Comparison of ENCODE assay signal across 9 cellular contexts in the genomic region with DNA sequence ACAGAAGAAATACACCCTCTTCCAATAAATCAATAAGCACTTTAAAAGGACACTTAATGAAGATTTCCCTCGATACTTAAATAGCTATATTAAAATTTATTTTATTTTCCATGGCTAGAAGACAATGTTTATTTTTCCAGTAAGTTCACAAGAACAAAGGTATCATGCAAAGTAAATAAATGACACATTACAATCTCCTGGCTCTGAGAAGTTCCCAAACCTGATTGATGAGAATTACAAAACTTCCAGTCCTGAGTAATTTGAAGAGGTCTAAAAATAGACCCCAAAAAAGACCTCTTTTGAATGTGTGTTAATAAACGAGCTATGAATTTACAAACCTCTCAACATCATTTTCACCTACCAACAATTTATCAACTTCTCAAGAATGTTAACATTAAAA. TPM values are rescaled to one million over a fixed set of nuclear protein-coding genes. Genes with fewer than 3 reads are reported as not detected.
A peak's percentile ranks its signal among the peaks of the same experiment; 100 is the strongest.
DNase-seq lines count a peak whose midpoint lies in the region; FAIRE-seq and TF ChIP-seq lines count a peak whose summit lies in the region.
"Had no signal": no experiment of that assay in that cellular context is flagged by ENCODE, and none has a peak within 500 bp of the region (broad histone marks: within the 10 kb centered on the region; RNA-seq: fewer than 3 reads in every experiment).

No MANE protein-coding gene starts in this region.

- no peak for TF ChIP-seq CTCF in keratinocyte (optimal IDR thresholded peaks at IDR 0.05 in 1 of 3, IDR thresholded peaks at IDR 0.05 in 1 of 3, conservative IDR thresholded peaks at IDR 0.05 in 1 of 3; ENCODE audit: extremely low read depth in 1 of 3, insufficient read depth in 2 of 3, low read length in 3 of 3)

- H3K9me3 ChIP-seq in keratinocyte (ENCODE audit: control insufficient read depth, low read depth, low read length) (no peaks in the 10 kb centered on the region), stomach smooth muscle (ENCODE audit: control insufficient read depth in 2 of 2, low read length in 2 of 2) (no peaks in the 10 kb centered on the region)

- no peak for FAIRE-seq in keratinocyte (lab: Jason Lieb, UNC)

- H3K27me3 Mint-ChIP-seq in activated T-cell treated with anti-CD3 and anti-CD28 coated beads, Interleukin-2, amount 50 U/mL, for 24 hours, result no peaks in the 10 kb centered on the region
- no peaks in the 10 kb centered on the region for H3K27me3 Mint-ChIP-seq in activated T-helper 1 cell treated with anti-CD3 and anti-CD28 coated beads, Interleukin-12 subunit alpha, Interleukin-12 subunit beta, Interleukin-2, Interleukin-4 antibody, amounts not matched to agents 30 ng/mL and 10 ng/mL and 1 ng/mL, durations not matched to agents 14 hours and 24 hours and 36 hours (ENCODE audit: insufficient read depth)

- H3K27me3 ChIP-seq in keratinocyte (ENCODE audit: control insufficient read depth, extremely low read depth, insufficient read depth, low read length) (no peaks in the 10 kb centered on the region), stomach smooth muscle (ENCODE audit: control insufficient read depth in 1 of 2, insufficient read depth in 2 of 2, low read length in 2 of 2) (no peaks in the 10 kb centered on the region)

- no peaks in the 10 kb centered on the region for H3K9me3 Mint-ChIP-seq in activated T-cell treated with anti-CD3 and anti-CD28 coated beads, Interleukin-2, amount 50 U/mL, for 24 hours
- no peaks in the 10 kb centered on the region for H3K9me3 Mint-ChIP-seq in activated T-helper 1 cell treated with anti-CD3 and anti-CD28 coated beads, Interleukin-12 subunit alpha, Interleukin-12 subunit beta, Interleukin-2, Interleukin-4 antibody, amounts not matched to agents 30 ng/mL and 10 ng/mL and 1 ng/mL, durations not matched to agents 14 hours and 24 hours and 36 hours

- H3K4me3 ChIP-seq in keratinocyte (ENCODE audit: control insufficient read depth in 2 of 3, extremely low read depth in 1 of 3, insufficient read depth in 2 of 3, low read depth in 1 of 3, low read length in 3 of 3) (peak overlapping the region; percentile 81 to 100 (median 97)), stomach smooth muscle (ENCODE audit: low read length in 2 of 2) (peak overlapping the region; percentile 90 to 98)

- dilution Hi-C loops in keratinocyte (cut with MboI; ENCODE audit: extremely low pct_ligation_motif_present, low sequenced_read_pairs), result no loop called here

- peak overlapping the region; percentile 98 for H3K27ac Mint-ChIP-seq in activated T-cell treated with anti-CD3 and anti-CD28 coated beads, Interleukin-2, amount 50 U/mL, for 24 hours
- H3K27ac Mint-ChIP-seq in activated T-helper 1 cell treated with anti-CD3 and anti-CD28 coated beads, Interleukin-12 subunit alpha, Interleukin-12 subunit beta, Interleukin-2, Interleukin-4 antibody, amounts not matched to agents 30 ng/mL and 10 ng/mL and 1 ng/mL, durations not matched to agents 14 hours and 24 hours and 36 hours, result no peak overlapping the region

- peaks cover 60% of the 10 kb centered on the region for H3K4me1 Mint-ChIP-seq in activated T-cell treated with anti-CD3 and anti-CD28 coated beads, Interleukin-2, amount 50 U/mL, for 24 hours (ENCODE audit: low read depth)
- H3K4me1 Mint-ChIP-seq in activated T-helper 1 cell treated with anti-CD3 and anti-CD28 coated beads, Interleukin-12 subunit alpha, Interleukin-12 subunit beta, Interleukin-2, Interleukin-4 antibody, amounts not matched to agents 30 ng/mL and 10 ng/mL and 1 ng/mL, durations not matched to agents 14 hours and 24 hours and 36 hours (ENCODE audit: low read depth), result peaks cover 37% of the 10 kb centered on the region

- intact Hi-C loops in activated T-helper 1 cell treated with anti-CD3 and anti-CD28 coated beads, Interleukin-12 subunit alpha, Interleukin-12 subunit beta, Interleukin-2, Interleukin-4 antibody, amounts not matched to agents 30 ng/mL and 10 ng/mL and 1 ng/mL, durations not matched to agents 14 hours and 24 hours and 36 hours (cut with micrococcal nuclease), result loop anchor here (1.0 to 5.0 kb wide), 6 partner anchors 117 to 1186 kb away; a partner anchor contains a TSS

- peaks cover 30% of the 10 kb centered on the region for H3K36me3 Mint-ChIP-seq in activated T-cell treated with anti-CD3 and anti-CD28 coated beads, Interleukin-2, amount 50 U/mL, for 24 hours (ENCODE audit: low read depth)
- H3K36me3 Mint-ChIP-seq in activated T-helper 1 cell treated with anti-CD3 and anti-CD28 coated beads, Interleukin-12 subunit alpha, Interleukin-12 subunit beta, Interleukin-2, Interleukin-4 antibody, amounts not matched to agents 30 ng/mL and 10 ng/mL and 1 ng/mL, durations not matched to agents 14 hours and 24 hours and 36 hours (ENCODE audit: low read depth), result peaks cover 4% of the 10 kb centered on the region

- H3K4me3 Mint-ChIP-seq in activated T-cell treated with anti-CD3 and anti-CD28 coated beads, Interleukin-2, amount 50 U/mL, for 24 hours, result peak overlapping the region; percentile 97
- peak overlapping the region; percentile 97 for H3K4me3 Mint-ChIP-seq in activated T-helper 1 cell treated with anti-CD3 and anti-CD28 coated beads, Interleukin-12 subunit alpha, Interleukin-12 subunit beta, Interleukin-2, Interleukin-4 antibody, amounts not matched to agents 30 ng/mL and 10 ng/mL and 1 ng/mL, durations not matched to agents 14 hours and 24 hours and 36 hours

- peak overlapping the region; percentile 86 for H3K4me2 ChIP-seq in keratinocyte (ENCODE audit: control insufficient read depth, extremely low read depth, insufficient read depth, low read depth, low read length)

- no peaks in the 10 kb centered on the region for H4K20me1 ChIP-seq in keratinocyte (ENCODE audit: control insufficient read depth, extremely low read depth, insufficient read depth, low read length)

- H2AFZ ChIP-seq in keratinocyte (ENCODE audit: control insufficient read depth, low read length), result no peak overlapping the region

- no peaks in the 10 kb centered on the region for H3K9me1 ChIP-seq in keratinocyte (ENCODE audit: control insufficient read depth, extremely low read depth, insufficient read depth, low read length)

- peak overlapping the region; percentile 99 for H3K27ac ChIP-seq in keratinocyte (ENCODE audit: control insufficient read depth, insufficient read depth, low read length)
- no peak overlapping the region for H3K27ac ChIP-seq in stomach smooth muscle (ENCODE audit: low read length)

- H3K4me1 ChIP-seq in keratinocyte (ENCODE audit: control insufficient read depth, extremely low read depth, insufficient read depth, low read length) (peaks cover 29% of the 10 kb centered on the region), stomach smooth muscle (ENCODE audit: control insufficient read depth, insufficient read depth, low read length) (peaks cover 7% of the 10 kb centered on the region)

- H3K9ac ChIP-seq in keratinocyte (ENCODE audit: control insufficient read depth, extremely low read depth, insufficient read depth, low read length) (peak overlapping the region; percentile 100), stomach smooth muscle (ENCODE audit: low read length in 2 of 2) (peak overlapping the region; percentile 87 to 95)

- H3K36me3 ChIP-seq in keratinocyte (ENCODE audit: control insufficient read depth in 2 of 2, extremely low read depth in 1 of 2, insufficient read depth in 2 of 2, low read length in 2 of 2) (peaks cover 0 to 2% of the 10 kb centered on the region in 2 experiments), stomach smooth muscle (ENCODE audit: control insufficient read depth in 2 of 2, insufficient read depth in 2 of 2, low read length in 2 of 2) (no peaks in the 10 kb centered on the region)

- H3K79me2 ChIP-seq in keratinocyte (ENCODE audit: control insufficient read depth, insufficient read depth, low read length), result peaks cover 36% of the 10 kb centered on the region

- DNase-seq in activated T-cell treated with anti-CD3 and anti-CD28 coated beads, Interleukin-2, amount 50 U/mL, for 24 hours, result no peak
- DNase-seq in activated T-cell treated with anti-CD3 and anti-CD28 coated beads for 4 hours (no peak), keratinocyte (ENCODE audit: low read depth, low spot score) (no peak), SW 1271 (lab: John Stamatoyannopoulos, UW) (no peak), NCI-H2196 (lab: John Stamatoyannopoulos, UW; ENCODE audit: unreplicated experiment) (no peak), iPS-NIHi7 (ENCODE audit: extremely low spot score) (no peak)
- DNase-seq in activated T-helper 1 cell treated with anti-CD3 and anti-CD28 coated beads, Interleukin-12 subunit alpha, Interleukin-12 subunit beta, Interleukin-2, Interleukin-4 antibody, amounts not matched to agents 30 ng/mL and 10 ng/mL and 1 ng/mL, durations not matched to agents 14 hours and 24 hours and 36 hours (ENCODE audit: low spot score), result no peak
- DNase-seq: NCI-H446 had no signal

RNA-seq across cellular contexts. Expression of a gene that starts 1.5 kb away (rescaled TPM):
- 15.9 and 20.0 TPM in 2 replicates for total RNA-seq in activated T-helper 1 cell treated with anti-CD3 and anti-CD28 coated beads, Interleukin-12 subunit alpha, Interleukin-12 subunit beta, Interleukin-2, Interleukin-4 antibody, amounts not matched to agents 30 ng/mL and 10 ng/mL and 1 ng/mL, durations not matched to agents 14 hours and 24 hours and 36 hours
- polyA plus RNA-seq in keratinocyte, result 23.0 to 38.5 TPM (median 35.9 TPM) in 3 replicates
- polyA plus RNA-seq in keratinocyte (2011; ENCODE audit: low read depth), result 67.1 TPM
- 12.2 and 21.4 TPM in 2 replicates for polyA plus RNA-seq in keratinocyte (2011; cell fraction: cytosol; rRNA removed)
- 19.8 and 24.9 TPM in 2 replicates for polyA plus RNA-seq in keratinocyte (2011; cell fraction: nucleus; rRNA removed)
- 17.9 and 18.8 TPM in 2 replicates for polyA plus RNA-seq in keratinocyte (2012; ENCODE audit: low replicate concordance)
- 14.7 to 50.2 TPM (median 36.6 TPM) in 3 replicates for polyA minus RNA-seq in keratinocyte
- polyA minus RNA-seq in keratinocyte (2011; cell fraction: cytosol; rRNA and poly(A)+ RNA removed), result 12.3 TPM
- polyA minus RNA-seq in keratinocyte (2011; cell fraction: nucleus; rRNA and poly(A)+ RNA removed), result 32.1 and 41.7 TPM in 2 replicates

RNA-seq across cellular contexts. Expression of a gene that starts 2.1 kb away (rescaled TPM):
- total RNA-seq in activated T-helper 1 cell treated with anti-CD3 and anti-CD28 coated beads, Interleukin-12 subunit alpha, Interleukin-12 subunit beta, Interleukin-2, Interleukin-4 antibody, amounts not matched to agents 30 ng/mL and 10 ng/mL and 1 ng/mL, durations not matched to agents 14 hours and 24 hours and 36 hours, result 5.9 and 7.6 TPM in 2 replicates
- 3.3 to 4.8 TPM (median 4.8 TPM) in 3 replicates for polyA plus RNA-seq in keratinocyte
- 5.6 TPM for polyA plus RNA-seq in keratinocyte (2011; ENCODE audit: low read depth)
- polyA plus RNA-seq in keratinocyte (2011; cell fraction: cytosol; rRNA removed), result 2.2 and 3.7 TPM in 2 replicates
- 5.6 and 7.9 TPM in 2 replicates for polyA plus RNA-seq in keratinocyte (2011; cell fraction: nucleus; rRNA removed)
- polyA plus RNA-seq in keratinocyte (2012; ENCODE audit: low replicate concordance), result 3.1 and 5.1 TPM in 2 replicates
- 3.0 to 5.0 TPM (median 4.3 TPM) in 3 replicates for polyA minus RNA-seq in keratinocyte
- 4.6 TPM for polyA minus RNA-seq in keratinocyte (2011; cell fraction: cytosol; rRNA and poly(A)+ RNA removed)
- polyA minus RNA-seq in keratinocyte (2011; cell fraction: nucleus; rRNA and poly(A)+ RNA removed), result 3.3 and 4.2 TPM in 2 replicates

RNA-seq across cellular contexts. Expression of a gene that starts 49.7 kb away (rescaled TPM):
- total RNA-seq in activated T-helper 1 cell treated with anti-CD3 and anti-CD28 coated beads, Interleukin-12 subunit alpha, Interleukin-12 subunit beta, Interleukin-2, Interleukin-4 antibody, amounts not matched to agents 30 ng/mL and 10 ng/mL and 1 ng/mL, durations not matched to agents 14 hours and 24 hours and 36 hours, result 2.0 and 2.2 TPM in 2 replicates
- 4.0 to 7.0 TPM (median 4.7 TPM) in 3 replicates for polyA plus RNA-seq in keratinocyte
- polyA plus RNA-seq in keratinocyte (2011; ENCODE audit: low read depth), result 1.3 TPM
- 2.7 and 3.5 TPM in 2 replicates for polyA plus RNA-seq in keratinocyte (2011; cell fraction: cytosol; rRNA removed)
- polyA plus RNA-seq in keratinocyte (2011; cell fraction: nucleus; rRNA removed), result 5.6 and 7.5 TPM in 2 replicates
- 1.7 and 4.2 TPM in 2 replicates for polyA plus RNA-seq in keratinocyte (2012; ENCODE audit: low replicate concordance)
- polyA minus RNA-seq in keratinocyte, result 2.0 to 7.7 TPM (median 2.5 TPM) in 3 replicates
- 1.7 TPM for polyA minus RNA-seq in keratinocyte (2011; cell fraction: cytosol; rRNA and poly(A)+ RNA removed)
- 3.2 and 8.5 TPM in 2 replicates for polyA minus RNA-seq in keratinocyte (2011; cell fraction: nucleus; rRNA and poly(A)+ RNA removed)
